In the genomic region with DNA sequence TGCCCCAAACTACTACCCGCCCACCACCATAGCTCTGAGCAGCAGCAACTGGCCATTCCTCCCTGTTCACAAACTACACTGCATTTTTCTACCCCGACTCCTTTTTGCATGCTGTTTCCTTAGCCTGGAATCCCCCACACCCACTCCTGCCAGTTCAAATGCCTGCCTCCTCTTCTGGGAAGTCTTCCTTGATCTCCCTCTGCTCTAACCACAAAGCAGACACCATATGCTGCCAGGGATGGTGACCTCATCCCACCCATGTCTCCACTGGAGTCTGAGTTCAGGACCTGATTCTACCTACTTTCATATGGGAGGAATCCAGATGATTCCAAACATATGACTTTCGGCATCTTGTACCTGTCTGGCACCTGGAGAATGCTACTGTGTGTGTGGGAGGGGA, we compare ENCODE assay signal across 20 cellular contexts. TPM values are rescaled to one million over a fixed set of nuclear protein-coding genes. Genes with fewer than 3 reads are reported as not detected.
"Had no signal": no experiment of that assay in that cellular context is flagged by ENCODE, and none has a peak within 500 bp of the region (broad histone marks: within the 10 kb centered on the region; RNA-seq: fewer than 3 reads in every experiment).

No MANE protein-coding gene starts in this region.

- H3K4me1 Mint-ChIP-seq: activated CD4-positive, alpha-beta T cell treated with anti-CD3 and anti-CD28 coated beads, Interleukin-2, amount 10 ng/mL, durations not matched to agents 7 days and 5 days; activated naive CD8-positive, alpha-beta T cell treated with anti-CD3 and anti-CD28 coated beads, Interleukin-2, amount 50 U/mL, for 24 hours had no signal

- H3K27ac Mint-ChIP-seq: activated CD4-positive, alpha-beta T cell treated with anti-CD3 and anti-CD28 coated beads, Interleukin-2, amount 10 ng/mL, durations not matched to agents 7 days and 5 days; activated naive CD4-positive, alpha-beta T cell treated with anti-CD3 and anti-CD28 coated beads for 36 hours; activated naive CD8-positive, alpha-beta T cell treated with anti-CD3 and anti-CD28 coated beads, Interleukin-2, amount 50 U/mL, for 24 hours; endodermal cell; naive thymus-derived CD4-positive, alpha-beta T cell; stimulated activated naive B cell treated with anti-CD40 and anti-IgM and Interleukin-4, amounts not matched to agents 10 μg/mL and 1 μg/mL and 100 μg/mL, for 72 hours had no signal

- H3K9me3 ChIP-seq: gastrocnemius medialis, left lung, neutrophil, thyroid gland, uterus had no signal

- H3K4me1 ChIP-seq: gastrocnemius medialis, left lung, uterus had no signal

- H3K4me3 ChIP-seq: cardiac muscle cell, dorsolateral prefrontal cortex, gastrocnemius medialis, left lung, thyroid gland, uterus had no signal

- DNase-seq: activated CD4-positive, alpha-beta T cell treated with anti-CD3 and anti-CD28 coated beads, Interleukin-2, amount 10 ng/mL, durations not matched to agents 7 days and 5 days; activated naive CD4-positive, alpha-beta T cell treated with anti-CD3 and anti-CD28 coated beads for 36 hours; activated naive CD8-positive, alpha-beta T cell treated with anti-CD3 and anti-CD28 coated beads, Interleukin-2, amount 50 U/mL, for 24 hours; endodermal cell; gastrocnemius medialis; left lung; mammary epithelial cell; naive thymus-derived CD4-positive, alpha-beta T cell; retina; stimulated activated CD4-positive, alpha-beta T cell treated with anti-CD3 and anti-CD28 coated beads, Interleukin-15, amount 100 ng/mL, for 24 hours; stimulated activated CD4-positive, alpha-beta T cell treated with anti-CD3 and anti-CD28 coated beads, Interleukin-4, amount 100 ng/mL, for 1 hour; stimulated activated naive B cell treated with anti-CD40 and anti-IgM and Interleukin-4, amounts not matched to agents 10 μg/mL and 1 μg/mL and 100 μg/mL, for 72 hours; uterus had no signal

- ATAC-seq: activated naive CD8-positive, alpha-beta T cell treated with anti-CD3 and anti-CD28 coated beads, Interleukin-2, amount 50 U/mL, for 24 hours; gastrocnemius medialis; left lung; naive thymus-derived CD4-positive, alpha-beta T cell; stimulated activated naive B cell treated with anti-CD40 and anti-IgM and Interleukin-4, amounts not matched to agents 10 μg/mL and 1 μg/mL and 100 μg/mL, for 72 hours had no signal

- H3K27me3 ChIP-seq: thyroid gland, uterus had no signal

- H3K36me3 ChIP-seq: cardiac muscle cell, gastrocnemius medialis, left lung, neutrophil, thyroid gland, uterus had no signal

- H3K4me3 Mint-ChIP-seq: activated CD4-positive, alpha-beta T cell treated with anti-CD3 and anti-CD28 coated beads, Interleukin-2, amount 10 ng/mL, durations not matched to agents 7 days and 5 days; activated naive CD4-positive, alpha-beta T cell treated with anti-CD3 and anti-CD28 coated beads for 36 hours; activated naive CD8-positive, alpha-beta T cell treated with anti-CD3 and anti-CD28 coated beads, Interleukin-2, amount 50 U/mL, for 24 hours; endodermal cell; naive thymus-derived CD4-positive, alpha-beta T cell; stimulated activated naive B cell treated with anti-CD40 and anti-IgM and Interleukin-4, amounts not matched to agents 10 μg/mL and 1 μg/mL and 100 μg/mL, for 72 hours had no signal

- H3K27ac ChIP-seq: cardiac muscle cell, dorsolateral prefrontal cortex, gastrocnemius medialis, left lung, neutrophil, uterus had no signal

- H3K36me3 Mint-ChIP-seq: naive thymus-derived CD4-positive, alpha-beta T cell; stimulated activated naive B cell treated with anti-CD40 and anti-IgM and Interleukin-4, amounts not matched to agents 10 μg/mL and 1 μg/mL and 100 μg/mL, for 72 hours had no signal

RNA-seq across cellular contexts. Expression of a gene that starts 18.4 kb away (rescaled TPM):
- total RNA-seq: activated CD4-positive, alpha-beta T cell treated with anti-CD3 and anti-CD28 coated beads, Interleukin-2, amount 10 ng/mL, durations not matched to agents 7 days and 5 days; activated CD8-positive, alpha-beta memory T cell treated with anti-CD3 and anti-CD28 coated beads for 36 hours; gastrocnemius medialis; mammary epithelial cell; mononuclear cell; naive thymus-derived CD4-positive, alpha-beta T cell had no signal
- polyA plus RNA-seq: keratinocyte; naive thymus-derived CD4-positive, alpha-beta T cell had no signal
